Comparison of ENCODE assay signal across 12 cellular contexts in the genomic region with DNA sequence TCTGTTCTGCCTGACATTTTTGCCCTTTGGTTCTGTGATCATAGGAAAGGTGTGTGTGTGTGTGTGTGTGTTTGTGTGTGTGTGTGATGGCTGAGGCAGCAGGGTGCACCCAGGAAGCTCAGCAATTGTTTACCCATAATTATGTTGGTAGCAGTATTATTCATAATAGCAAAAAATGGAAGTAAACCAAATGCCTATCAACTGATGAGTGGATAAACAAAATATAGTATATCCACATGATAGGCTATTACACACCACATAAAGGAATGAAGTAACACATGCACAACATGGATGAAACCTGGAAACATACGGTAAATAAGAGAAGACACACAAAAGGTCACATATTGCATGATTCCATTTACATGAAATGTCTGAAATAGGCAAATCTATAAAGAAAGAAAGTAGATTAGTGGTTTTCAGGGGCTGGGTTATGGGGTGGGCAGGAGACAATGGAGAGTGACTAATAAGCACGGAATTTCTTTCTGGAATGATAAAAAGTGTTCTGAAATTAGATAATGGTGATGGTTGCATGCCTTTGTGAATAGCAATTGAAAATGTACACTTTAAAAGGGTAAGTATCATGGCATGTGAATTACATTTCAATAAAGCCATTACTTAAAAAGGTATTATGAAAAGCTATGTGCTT.
DNase-seq lines count a peak whose midpoint lies in the region; TF ChIP-seq lines count a peak whose summit lies in the region.
"Had no signal": no experiment of that assay in that cellular context is flagged by ENCODE, and none has a peak within 500 bp of the region (broad histone marks: within the 10 kb centered on the region; RNA-seq: fewer than 3 reads in every experiment).

No MANE protein-coding gene starts in this region.

- 95% methylated on average over 2 of the region's 2 CpGs for WGBS in thyroid gland, 2 donors

- in situ Hi-C loops in astrocyte of the spinal cord (cut with HindIII; ENCODE audit: low sequenced_read_pairs) = no loop called here

- H3K4me1 ChIP-seq in thyroid gland = no peaks in the 10 kb centered on the region

- H3K36me3 ChIP-seq in thyroid gland = no peaks in the 10 kb centered on the region

- H3K9me3 ChIP-seq in thyroid gland = no peaks in the 10 kb centered on the region

- intact Hi-C loops in thyroid gland (cut with DNase I) = no loop called here

- H3K27ac ChIP-seq in thyroid gland = no peak overlapping the region
- H3K27ac ChIP-seq: coronary artery had no signal

- TF ChIP-seq CTCF in AG10803 (conservative IDR thresholded peaks at IDR 0.05; ENCODE audit: low read length) = no peak
- TF ChIP-seq CTCF in astrocyte of the spinal cord (IDR thresholded peaks at IDR 0.05; ENCODE audit: low read depth, low read length) = no peak
- no peak for TF ChIP-seq CTCF in thyroid gland (IDR thresholded peaks at IDR 0.05)

- DNase-seq in AG10803 (ENCODE audit: low read depth) = peak; percentile 53
- peak; percentile 65 for DNase-seq in M059J (ENCODE audit: low read depth)
- peak; percentile 70 for DNase-seq in astrocyte of the spinal cord (ENCODE audit: low read depth, low spot score)
- peak; percentile 71 for DNase-seq in kidney glomerular epithelial cell (lab: John Stamatoyannopoulos, UW)
- DNase-seq in thyroid gland = no peak
- no peak for DNase-seq in GDM1 (lab: John Stamatoyannopoulos, UW)
- DNase-seq in DMS53 (lab: John Stamatoyannopoulos, UW) = no peak
- DNase-seq in Kasumi-1 (lab: John Stamatoyannopoulos, UW) = no peak
- DNase-seq: activated T-cell treated with anti-CD3 and anti-CD28 coated beads, Interleukin-2, amount 50 U/mL, for 48 hours; SHP77; stimulated activated CD4-positive, alpha-beta T cell treated with anti-CD3 and anti-CD28 coated beads, Interleukin-4, amount 100 ng/mL, for 24 hours had no signal

- no peaks in the 10 kb centered on the region for H3K27me3 ChIP-seq in thyroid gland

- H3K4me3 ChIP-seq in AG10803 (ENCODE audit: low read length) (no peak overlapping the region), astrocyte of the spinal cord (ENCODE audit: low read depth, low read length) (no peak overlapping the region), thyroid gland (replicated peaks in 1 of 3) (no peak overlapping the region)
- H3K4me3 ChIP-seq: coronary artery had no signal

- no peak for TF ChIP-seq POLR2A in thyroid gland (IDR thresholded peaks at IDR 0.05)

Comparison
In these comparisons a context has a peak if more than half of its experiments do, and no peak if none do; other contexts are left out.
1. DNase-seq: peak in AG10803 (single experiment), M059J (single experiment), astrocyte of the spinal cord (single experiment) and kidney glomerular epithelial cell (single experiment); none in thyroid gland (0 of 2), GDM1 (single experiment), DMS53 (single experiment) and Kasumi-1 (0 of 2).